ENCODE assay signal across 23 cellular contexts in genomic region chr1:3545363-3546047, GRCh38.
DNase-seq lines count a peak whose midpoint lies in the region; ATAC-seq and TF ChIP-seq lines count a peak whose summit lies in the region.
"Had no signal": no experiment of that assay in that cellular context is flagged by ENCODE, and none has a peak within 500 bp of the region (broad histone marks: within the 10 kb centered on the region; RNA-seq: fewer than 3 reads in every experiment).

No MANE protein-coding gene starts in this region.

- H3K4me3 ChIP-seq in BLaER1, result no peak overlapping the region
- H3K4me3 ChIP-seq: body of pancreas, GM23248, heart right ventricle had no signal

- H4K20me1 ChIP-seq in BLaER1, result peaks cover 100% of the 10 kb centered on the region

- H3K4me2 ChIP-seq in BLaER1, result no peak overlapping the region

- H3K36me3 ChIP-seq in BLaER1, result peaks cover 19% of the 10 kb centered on the region; the same call in 1 of the 2 replicates
- H3K36me3 ChIP-seq: heart right ventricle had no signal

- no peaks in the 10 kb centered on the region for H3K9me3 ChIP-seq in BLaER1
- H3K9me3 ChIP-seq: body of pancreas, heart right ventricle had no signal

- POLR2A ChIA-PET in RWPE1 (lab: Yijun Ruan, JAX; ENCODE audit: low non-redundant PET), result no interaction called here

- no peak for TF ChIP-seq CTCF in RWPE1 (conservative IDR thresholded peaks at IDR 0.05; ENCODE audit: low read depth)

- CTCF ChIA-PET in RWPE1 (lab: Yijun Ruan, JAX), result interaction anchor here (0.8 kb wide), 1 partner anchor 64 kb away, joined by 3 read pairs; no protein-coding TSS in a partner anchor

- H3K27me3 ChIP-seq in BLaER1, result no peaks in the 10 kb centered on the region
- H3K27me3 ChIP-seq: body of pancreas had no signal

- DNase-seq in RWPE1 (ENCODE audit: low spot score) (no peak), hepatic stellate cell (ENCODE audit: low spot score) (peak; percentile 54), myocyte (ENCODE audit: low read depth) (peak; percentile 35), C1 segment of cervical spinal cord (lab: John Stamatoyannopoulos, UW) (no peak), NCI-H748 (lab: John Stamatoyannopoulos, UW; ENCODE audit: unreplicated experiment) (no peak)
- DNase-seq: activated CD4-positive, alpha-beta T cell treated with anti-CD3 and anti-CD28 coated beads for 36 hours; activated naive CD8-positive, alpha-beta T cell treated with anti-CD3 and anti-CD28 coated beads for 36 hours; CD4-positive, CD25-positive, alpha-beta regulatory T cell; cortex of kidney; DMS 273 treated with DMSO at 0.1 percent for 48 hours; GM23248; heart right ventricle; Karpas-422; NCI-H1048; NCI-H1930; NCI-H446 treated with DMSO at 0.1 percent for 48 hours; stimulated activated CD4-positive, alpha-beta T cell treated with anti-CD3 and anti-CD28 coated beads, Interleukin-1b, Interleukin-23, amount 100 ng/mL, for 48 hours; stimulated activated naive B cell treated with anti-CD40 and anti-IgM and Interleukin-4, amounts not matched to agents 10 μg/mL and 1 μg/mL and 100 μg/mL, for 72 hours; T1000 had no signal

- no peak for ATAC-seq in HG03378 (IDR thresholded peaks at IDR 0.05; ENCODE audit: unreplicated experiment)
- no peak for ATAC-seq in HG03457 (IDR thresholded peaks at IDR 0.05; ENCODE audit: unreplicated experiment)
- ATAC-seq: activated CD4-positive, alpha-beta T cell treated with anti-CD3 and anti-CD28 coated beads for 36 hours; body of pancreas; stimulated activated naive B cell treated with anti-CD40 and anti-IgM and Interleukin-4, amounts not matched to agents 10 μg/mL and 1 μg/mL and 100 μg/mL, for 72 hours had no signal

- peaks cover 51% of the 10 kb centered on the region for H3K4me1 ChIP-seq in BLaER1

- 0 out of 2 replicates have a peak overlapping the region, but pooled peaks have one; percentile 18 for H3K27ac ChIP-seq in BLaER1
- peak overlapping the region; percentile 52 for H3K27ac ChIP-seq in RWPE1
- H3K27ac ChIP-seq: body of pancreas, GM23248, heart right ventricle had no signal

- H3K9ac ChIP-seq in BLaER1, result no peak overlapping the region
- H3K9ac ChIP-seq: GM23248 had no signal

Comparison
In these comparisons a context has a peak if more than half of its experiments do, and no peak if none do; other contexts are left out.
1. DNase-seq: peak in hepatic stellate cell (single experiment) and myocyte (single experiment); none in RWPE1 (single experiment), C1 segment of cervical spinal cord (0 of 14) and NCI-H748 (single experiment).